ENCODE assay signal across 26 cellular contexts in the genomic region with DNA sequence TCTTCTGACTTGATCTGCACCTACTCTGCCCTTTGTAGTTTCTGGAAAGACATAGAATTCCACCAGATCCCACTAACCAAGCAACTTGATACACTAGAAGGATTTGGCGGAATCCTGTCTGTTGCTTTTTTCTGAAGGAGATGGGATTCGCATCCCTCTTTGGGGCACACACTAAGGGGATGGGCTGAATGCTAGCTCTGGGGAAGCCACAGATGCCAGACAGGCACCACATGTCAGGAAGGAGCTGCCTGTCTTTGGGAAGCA.
"Had no signal": no experiment of that assay in that cellular context is flagged by ENCODE, and none has a peak within 500 bp of the region (broad histone marks: within the 10 kb centered on the region; RNA-seq: fewer than 3 reads in every experiment).

No MANE protein-coding gene starts in this region.

- DNase-seq: colonic mucosa; effector memory CD4-positive, alpha-beta T cell; esophagus squamous epithelium; foreskin melanocyte; immature natural killer cell; islet precursor cell; kidney glomerular epithelial cell; left ventricle myocardium superior; mucosa of descending colon; naive thymus-derived CD4-positive, alpha-beta T cell; nephron progenitor cell; stimulated activated CD4-positive, alpha-beta T cell treated with anti-CD3 and anti-CD28 coated beads, Interleukin-12 subunit alpha, Interleukin-12 subunit beta, amount 100 ng/mL, for 4 hours; stimulated activated CD4-positive, alpha-beta T cell treated with anti-CD3 and anti-CD28 coated beads, Interleukin-1b, Interleukin-23, amount 100 ng/mL, for 48 hours; stimulated activated CD4-positive, alpha-beta T cell treated with anti-CD3 and anti-CD28 coated beads, Interleukin-4, amount 100 ng/mL, for 1 hour; stimulated activated CD8-positive, alpha-beta memory T cell treated with anti-CD3 and anti-CD28 coated beads, Interleukin-4, amount 100 ng/mL, for 48 hours; stimulated activated naive CD4-positive, alpha-beta T cell; stimulated activated naive CD8-positive, alpha-beta T cell treated with anti-CD3 and anti-CD28 coated beads, Interleukin-15, amount 100 ng/mL, for 72 hours; transverse colon; upper lobe of right lung had no signal

- H3K4me1 ChIP-seq: colonic mucosa, esophagus squamous epithelium, prostate gland, suprapubic skin, upper lobe of right lung, vagina had no signal

- H3K4me2 ChIP-seq: smooth muscle cell had no signal

- H3K27me3 ChIP-seq: colonic mucosa, esophagus squamous epithelium, right atrium auricular region, transverse colon, upper lobe of right lung, vagina had no signal

- H3K36me3 ChIP-seq: colonic mucosa, esophagus squamous epithelium, prostate gland, right atrium auricular region, suprapubic skin, transverse colon, upper lobe of right lung, vagina had no signal

- H3K27ac ChIP-seq: colonic mucosa, esophagus squamous epithelium, prostate gland, right atrium auricular region, suprapubic skin, transverse colon, upper lobe of right lung, vagina had no signal

- H3K9me3 ChIP-seq: colonic mucosa, esophagus squamous epithelium, mucosa of descending colon, prostate gland, right atrium auricular region, suprapubic skin, transverse colon, upper lobe of right lung, vagina had no signal

- ATAC-seq: left ventricle myocardium superior; mucosa of descending colon; naive thymus-derived CD4-positive, alpha-beta T cell; sciatic nerve; stimulated activated naive CD8-positive, alpha-beta T cell treated with anti-CD3 and anti-CD28 coated beads, Interleukin-15, amount 100 ng/mL, for 72 hours; upper lobe of right lung had no signal

- H3K4me3 ChIP-seq: colonic mucosa, esophagus squamous epithelium, lung, mucosa of descending colon, prostate gland, right atrium auricular region, smooth muscle cell, suprapubic skin, transverse colon, upper lobe of right lung, vagina had no signal
